In the genomic region with DNA sequence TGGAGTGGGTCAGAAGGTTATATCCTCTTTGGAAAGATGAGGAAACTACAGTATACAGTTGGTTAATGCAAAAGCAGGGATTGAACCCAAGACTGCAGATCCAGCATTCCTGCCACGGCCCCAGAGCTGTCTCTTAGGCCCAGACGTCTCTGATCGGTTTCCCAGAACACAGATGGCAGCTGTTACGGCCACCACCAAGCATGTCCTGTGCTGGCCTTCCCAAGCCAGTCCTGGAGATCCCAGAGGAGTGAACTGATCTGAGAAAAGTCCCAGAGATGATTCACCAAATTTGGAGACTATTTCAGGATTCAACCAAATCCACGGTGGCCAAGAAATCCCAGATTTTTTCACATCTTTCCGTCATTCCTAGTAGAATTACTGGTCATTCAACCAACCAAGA, we compare ENCODE assay signal across 1 cellular context.
TF ChIP-seq lines count a peak whose summit lies in the region.

No MANE protein-coding gene starts in this region.

TF ChIP-seq in IMR-90, 13 proteins besides CTCF, POLR2A, EP300 and RAD21 (continued from another document):
- TF ChIP-seq, protein P1, sequence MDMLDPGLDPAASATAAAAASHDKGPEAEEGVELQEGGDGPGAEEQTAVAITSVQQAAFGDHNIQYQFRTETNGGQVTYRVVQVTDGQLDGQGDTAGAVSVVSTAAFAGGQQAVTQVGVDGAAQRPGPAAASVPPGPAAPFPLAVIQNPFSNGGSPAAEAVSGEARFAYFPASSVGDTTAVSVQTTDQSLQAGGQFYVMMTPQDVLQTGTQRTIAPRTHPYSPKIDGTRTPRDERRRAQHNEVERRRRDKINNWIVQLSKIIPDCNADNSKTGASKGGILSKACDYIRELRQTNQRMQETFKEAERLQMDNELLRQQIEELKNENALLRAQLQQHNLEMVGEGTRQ (IDR thresholded peaks at IDR 0.05; ENCODE audit: low read depth, low read length): no peak
- TF ChIP-seq MXI1 (IDR thresholded peaks at IDR 0.05; ENCODE audit: borderline replicate concordance, low read depth, low read length) (no peak), MAZ (IDR thresholded peaks at IDR 0.05; ENCODE audit: borderline replicate concordance, low read depth, low read length) (no peak), MAFK (IDR thresholded peaks at IDR 0.05; ENCODE audit: low read depth, low read length) (no peak), NFE2L2 (IDR thresholded peaks at IDR 0.05; ENCODE audit: low read depth, low read length) (no peak), CEBPB (IDR thresholded peaks at IDR 0.05; ENCODE audit: low read depth, low read length) (no peak)
TF ChIP-seq in IMR-90: peak in this region for 0.
